19 cellular contexts compared by ENCODE assay signal in genomic region chr9:98991981-98992884, GRCh38. TPM values are rescaled to one million over a fixed set of nuclear protein-coding genes. Genes with fewer than 3 reads are reported as not detected.
"Had no signal": no experiment of that assay in that cellular context is flagged by ENCODE, and none has a peak within 500 bp of the region (broad histone marks: within the 10 kb centered on the region; RNA-seq: fewer than 3 reads in every experiment).

No MANE protein-coding gene starts in this region.

- H3K27me3 ChIP-seq: cardiac muscle cell, ovary, right lobe of liver, suprapubic skin, upper lobe of left lung had no signal

- H3K4me3 Mint-ChIP-seq: activated CD4-positive, alpha-beta T cell treated with anti-CD3 and anti-CD28 coated beads, Interleukin-2, amount 10 ng/mL, durations not matched to agents 7 days and 5 days; activated naive CD8-positive, alpha-beta T cell treated with anti-CD3 and anti-CD28 coated beads, Interleukin-2, amount 10 ng/mL, durations not matched to agents 7 days and 5 days; T-helper 1 cell treated with Interleukin-12 subunit alpha and Interleukin-12 subunit beta and Interleukin-4 antibody, amounts not matched to agents 30 μg/mL and 1 μg/mL, for 36 hours had no signal

- H3K9me3 ChIP-seq: ovary, right lobe of liver, suprapubic skin, upper lobe of left lung had no signal

- H3K9me3 Mint-ChIP-seq: activated T-helper 17 cell treated with anti-CD3 and anti-CD28 coated beads, Interleukin-2, amount 50 U/mL, for 72 hours; T-helper 1 cell treated with Interleukin-12 subunit alpha and Interleukin-12 subunit beta and Interleukin-4 antibody, amounts not matched to agents 30 μg/mL and 1 μg/mL, for 36 hours had no signal

- H3K36me3 Mint-ChIP-seq: activated naive CD8-positive, alpha-beta T cell treated with anti-CD3 and anti-CD28 coated beads, Interleukin-2, amount 10 ng/mL, durations not matched to agents 7 days and 5 days had no signal

- ATAC-seq: left lobe of liver had no signal

- H3K4me3 ChIP-seq: cardiac muscle cell, ovary, right lobe of liver, suprapubic skin, upper lobe of left lung had no signal

- DNase-seq: activated CD4-positive, alpha-beta T cell treated with anti-CD3 and anti-CD28 coated beads, Interleukin-2, amount 10 ng/mL, durations not matched to agents 7 days and 5 days; activated naive CD4-positive, alpha-beta T cell treated with Interleukin-2 at 50 U/mL for 16 hours; activated naive CD8-positive, alpha-beta T cell treated with anti-CD3 and anti-CD28 coated beads, Interleukin-2, amount 10 ng/mL, durations not matched to agents 7 days and 5 days; amygdala; erythroblast; foreskin melanocyte; kidney; mammary epithelial cell; ovary; right lobe of liver; stimulated activated CD4-positive, alpha-beta T cell treated with anti-CD3 and anti-CD28 coated beads, Interleukin-4, amount 100 ng/mL, for 4 hours; stimulated activated naive CD4-positive, alpha-beta T cell treated with Interleukin-2 at 50 U/mL for 16 hours had no signal

- H3K4me1 ChIP-seq: right lobe of liver had no signal

- H3K27ac Mint-ChIP-seq: activated CD4-positive, alpha-beta T cell treated with anti-CD3 and anti-CD28 coated beads, Interleukin-2, amount 10 ng/mL, durations not matched to agents 7 days and 5 days; activated naive CD8-positive, alpha-beta T cell treated with anti-CD3 and anti-CD28 coated beads, Interleukin-2, amount 10 ng/mL, durations not matched to agents 7 days and 5 days; T-helper 1 cell treated with Interleukin-12 subunit alpha and Interleukin-12 subunit beta and Interleukin-4 antibody, amounts not matched to agents 30 μg/mL and 1 μg/mL, for 36 hours had no signal

- H3K27ac ChIP-seq: cardiac muscle cell, ovary, right lobe of liver, suprapubic skin, upper lobe of left lung had no signal

RNA-seq across cellular contexts. Expression of gene COL15A1, which starts 48.5 kb away (rescaled TPM):
- total RNA-seq: pulmonary artery endothelial cell had no signal
- polyA plus RNA-seq: mammary epithelial cell had no signal
